ENCODE assay signal across 17 cellular contexts in genomic region chr5:44565872-44566271, GRCh38.
DNase-seq lines count a peak whose midpoint lies in the region; ATAC-seq and TF ChIP-seq lines count a peak whose summit lies in the region.
"Had no signal": no experiment of that assay in that cellular context is flagged by ENCODE, and none has a peak within 500 bp of the region (broad histone marks: within the 10 kb centered on the region; RNA-seq: fewer than 3 reads in every experiment).

No MANE protein-coding gene starts in this region.

- ATAC-seq in RWPE2 (ENCODE audit: low read depth) (peak; percentile 88), gastroesophageal sphincter (no peak)
- ATAC-seq: HCT116 had no signal

- H4K20me1 ChIP-seq in GM23248 (ENCODE audit: insufficient read depth): no peaks in the 10 kb centered on the region

- H3K4me3 Mint-ChIP-seq in CD4-positive, alpha-beta memory T cell: no peak overlapping the region
- H3K4me3 Mint-ChIP-seq in activated CD4-positive, alpha-beta T cell treated with anti-CD3 and anti-CD28 coated beads, Interleukin-2, amount 10 ng/mL, durations not matched to agents 24 days and 14 days: no peak overlapping the region
- H3K4me3 Mint-ChIP-seq: IgD-negative memory B cell had no signal

- CTCF ChIA-PET in CD4-positive, alpha-beta memory T cell (lab: Charles Lee; ENCODE audit: partially characterized antibody): no interaction called here

- no peak overlapping the region for H4K91ac ChIP-seq in trophoblast cell (ENCODE audit: low read depth, low read length)

- no peak for TF ChIP-seq POLR2A in gastroesophageal sphincter (IDR thresholded peaks at IDR 0.05)

- H3K4me2 ChIP-seq in GM23248 (ENCODE audit: unreplicated experiment): no peak overlapping the region
- H3K4me2 ChIP-seq in trophoblast cell (ENCODE audit: low read length): peak overlapping the region; percentile 19

- no peaks in the 10 kb centered on the region; the same call in 1 of the 2 replicates for H3K9me2 ChIP-seq in GM23248 (ENCODE audit: insufficient read depth)

- TF ChIP-seq CTCF in RWPE2 (IDR thresholded peaks at IDR 0.05; ENCODE audit: poor library complexity, severe bottlenecking) (no peak), fibroblast of mammary gland (conservative IDR thresholded peaks at IDR 0.05; ENCODE audit: control insufficient read depth, insufficient read depth, low read depth, low read length) (no peak), gastroesophageal sphincter (IDR thresholded peaks at IDR 0.05) (no peak)

- H2BK120ac ChIP-seq in trophoblast cell (ENCODE audit: insufficient read depth, low read length, poor library complexity): no peak overlapping the region

- no peaks in the 10 kb centered on the region for H3K27me3 Mint-ChIP-seq in CD4-positive, alpha-beta memory T cell
- no peaks in the 10 kb centered on the region for H3K27me3 Mint-ChIP-seq in activated CD4-positive, alpha-beta T cell treated with anti-CD3 and anti-CD28 coated beads, Interleukin-2, amount 10 ng/mL, durations not matched to agents 24 days and 14 days
- H3K27me3 Mint-ChIP-seq: IgD-negative memory B cell had no signal

- no peaks in the 10 kb centered on the region for H3K9me3 ChIP-seq in GM23248 (ENCODE audit: low read depth)
- no peaks in the 10 kb centered on the region for H3K9me3 ChIP-seq in RWPE2 (ENCODE audit: severe bottlenecking)
- no peaks in the 10 kb centered on the region for H3K9me3 ChIP-seq in trophoblast cell (ENCODE audit: insufficient read depth, low read depth, low read length)
- H3K9me3 ChIP-seq in gastroesophageal sphincter: no peaks in the 10 kb centered on the region
- no peaks in the 10 kb centered on the region for H3K9me3 ChIP-seq in CD4-positive, alpha-beta memory T cell (ENCODE audit: control insufficient read depth in 1 of 2, low read length in 2 of 2)

- in situ Hi-C loops in GM23248 (cut with MboI): no loop called here

- H3K79me2 ChIP-seq in GM23248 (ENCODE audit: insufficient read depth): no peaks in the 10 kb centered on the region
- no peaks in the 10 kb centered on the region for H3K79me2 ChIP-seq in trophoblast cell (ENCODE audit: control insufficient read depth, insufficient read depth, low read length, poor library complexity)

- H3K27ac ChIP-seq in GM23248 (no peak overlapping the region), RWPE2 (ENCODE audit: poor library complexity, severe bottlenecking) (no peak overlapping the region), trophoblast cell (ENCODE audit: low read depth, low read length) (peak overlapping the region; percentile 74), gastroesophageal sphincter (no peak overlapping the region)
- no peak overlapping the region for H3K27ac ChIP-seq in CD4-positive, alpha-beta memory T cell (ENCODE audit: low read depth, low read length)

- TF ChIP-seq EP300 in gastroesophageal sphincter (IDR thresholded peaks at IDR 0.05): no peak

- H3K4me1 Mint-ChIP-seq in CD4-positive, alpha-beta memory T cell: no peaks in the 10 kb centered on the region
- H3K4me1 Mint-ChIP-seq in activated CD4-positive, alpha-beta T cell treated with anti-CD3 and anti-CD28 coated beads, Interleukin-2, amount 10 ng/mL, durations not matched to agents 24 days and 14 days: no peaks in the 10 kb centered on the region

- no peaks in the 10 kb centered on the region for H3F3A ChIP-seq in GM23248 (ENCODE audit: insufficient read depth)

- 0 to 8% methylated on average over 2 of the region's 2 CpGs for WGBS in GM23248 (ENCODE audit: low coverage in 1 of 2, low lambda C conversion rate in 2 of 2, missing lambda C conversion rate in 2 of 2), 2 experiments
- WGBS in trophoblast cell (ENCODE audit: extremely low coverage, insufficient coverage, insufficient read length): no CpG with 5 or more reads among the region's 2 CpGs
- WGBS in gastroesophageal sphincter (ENCODE audit: low coverage in 1 of 2), 2 donors: 50 to 64% methylated on average over 2 of the region's 2 CpGs

- peaks cover 4% of the 10 kb centered on the region; the same call in 1 of the 2 replicates for H3K27me3 ChIP-seq in GM23248 (replicated peaks; ENCODE audit: insufficient read depth)
- no peaks in the 10 kb centered on the region for H3K27me3 ChIP-seq in RWPE2 (ENCODE audit: insufficient read depth, poor library complexity, severe bottlenecking)
- H3K27me3 ChIP-seq in trophoblast cell (ENCODE audit: insufficient read depth, low read length): no peaks in the 10 kb centered on the region
- no peaks in the 10 kb centered on the region for H3K27me3 ChIP-seq in gastroesophageal sphincter
- H3K27me3 ChIP-seq in CD4-positive, alpha-beta memory T cell (ENCODE audit: insufficient read depth, low read length): no peaks in the 10 kb centered on the region

- H3K18ac ChIP-seq in trophoblast cell (ENCODE audit: low read length): no peak overlapping the region

- H3K9me3 Mint-ChIP-seq in CD4-positive, alpha-beta memory T cell: peaks cover 0 to 7% (median 0%) of the 10 kb centered on the region in 8 donors
- H3K9me3 Mint-ChIP-seq in activated CD4-positive, alpha-beta T cell treated with anti-CD3 and anti-CD28 coated beads, Interleukin-2, amount 10 ng/mL, durations not matched to agents 24 days and 14 days: no peaks in the 10 kb centered on the region

- no peak overlapping the region for H4K12ac ChIP-seq in trophoblast cell (ENCODE audit: low read depth, low read length)

- H2BK12ac ChIP-seq in trophoblast cell (ENCODE audit: low read length): no peak overlapping the region

- POLR2A ChIA-PET in CD4-positive, alpha-beta memory T cell (lab: Charles Lee; ENCODE audit: partially characterized antibody): no interaction called here

- H3K23ac ChIP-seq in trophoblast cell (ENCODE audit: low read length): no peak overlapping the region

- H2AFZ ChIP-seq in GM23248 (no peak overlapping the region), trophoblast cell (ENCODE audit: insufficient read depth, low read length, poor library complexity) (no peak overlapping the region)

- H3K4me1 ChIP-seq in GM23248 (ENCODE audit: insufficient read depth) (no peaks in the 10 kb centered on the region), RWPE2 (ENCODE audit: insufficient read depth, poor library complexity, severe bottlenecking) (no peaks in the 10 kb centered on the region), trophoblast cell (ENCODE audit: control insufficient read depth in 1 of 2, insufficient read depth in 2 of 2, low read length in 2 of 2) (peaks cover 0 to 3% of the 10 kb centered on the region in 2 experiments), gastroesophageal sphincter (no peaks in the 10 kb centered on the region)
- no peaks in the 10 kb centered on the region for H3K4me1 ChIP-seq in CD4-positive, alpha-beta memory T cell (ENCODE audit: insufficient read depth, low read length)

- H3K79me1 ChIP-seq in trophoblast cell (ENCODE audit: low read length): peaks cover 2% of the 10 kb centered on the region

- no peak overlapping the region for H2BK5ac ChIP-seq in trophoblast cell (ENCODE audit: low read depth, low read length, poor library complexity)

- no peak overlapping the region for H4K8ac ChIP-seq in trophoblast cell (ENCODE audit: low read depth, low read length)

- intact Hi-C loops in CD4-positive, alpha-beta memory T cell (cut with micrococcal nuclease): no loop called here
- intact Hi-C loops in activated CD4-positive, alpha-beta T cell treated with anti-CD3 and anti-CD28 coated beads, Interleukin-2, amount 10 ng/mL, durations not matched to agents 24 days and 14 days (cut with micrococcal nuclease): no loop called here
- intact Hi-C loops in posterior cingulate gyrus (cut with DNase I): no loop called here

- H3K14ac ChIP-seq in trophoblast cell (ENCODE audit: low read length): no peak overlapping the region

- DNase-seq in GM23248 (peak; percentile 26), RWPE2 (ENCODE audit: low spot score) (no peak), fibroblast of mammary gland (ENCODE audit: low read depth) (peak; percentile 82), trophoblast cell (no peak), posterior cingulate gyrus (no peak)
- no peak for DNase-seq in CD4-positive, alpha-beta memory T cell
- DNase-seq in activated CD4-positive, alpha-beta T cell treated with anti-CD3 and anti-CD28 coated beads, Interleukin-2, amount 10 ng/mL, durations not matched to agents 24 days and 14 days: no peak
- DNase-seq: ACHN; NCI-H1436 treated with DMSO at 0.1 percent for 48 hours; NCI-H2081 treated with DMSO at 0.1 percent for 48 hours; NCI-H2227 treated with DMSO at 0.1 percent for 48 hours; NCI-H526 treated with DMSO at 0.1 percent for 48 hours; NK-92 treated with Interleukin-12 subunit alpha and Interleukin-12 subunit beta, amount 100 ng/mL, for 24 hours; OCI-M1 had no signal

- no peak overlapping the region for H3K27ac Mint-ChIP-seq in CD4-positive, alpha-beta memory T cell
- no peak overlapping the region for H3K27ac Mint-ChIP-seq in activated CD4-positive, alpha-beta T cell treated with anti-CD3 and anti-CD28 coated beads, Interleukin-2, amount 10 ng/mL, durations not matched to agents 24 days and 14 days
- H3K27ac Mint-ChIP-seq: IgD-negative memory B cell had no signal

- no peak overlapping the region for H3K4me3 ChIP-seq in GM23248
- H3K4me3 ChIP-seq in RWPE2 (ENCODE audit: severe bottlenecking): no peak overlapping the region
- no peak overlapping the region for H3K4me3 ChIP-seq in fibroblast of mammary gland (ENCODE audit: control insufficient read depth, low read depth, low read length)
- H3K4me3 ChIP-seq in trophoblast cell (ENCODE audit: low read depth, low read length): no peak overlapping the region
- no peak overlapping the region for H3K4me3 ChIP-seq in gastroesophageal sphincter
- no peak overlapping the region for H3K4me3 ChIP-seq in CD4-positive, alpha-beta memory T cell (ENCODE audit: low read length in 2 of 2)

- H3K36me3 Mint-ChIP-seq in CD4-positive, alpha-beta memory T cell: no peaks in the 10 kb centered on the region
- no peaks in the 10 kb centered on the region for H3K36me3 Mint-ChIP-seq in activated CD4-positive, alpha-beta T cell treated with anti-CD3 and anti-CD28 coated beads, Interleukin-2, amount 10 ng/mL, durations not matched to agents 24 days and 14 days (ENCODE audit: low read depth)
- H3K36me3 Mint-ChIP-seq: IgD-negative memory B cell had no signal

- H3K36me3 ChIP-seq in GM23248 (ENCODE audit: low read depth) (no peaks in the 10 kb centered on the region), RWPE2 (ENCODE audit: low read depth) (no peaks in the 10 kb centered on the region), trophoblast cell (ENCODE audit: control insufficient read depth in 1 of 2, insufficient read depth in 2 of 2, low read length in 2 of 2) (no peaks in the 10 kb centered on the region), gastroesophageal sphincter (no peaks in the 10 kb centered on the region)
- H3K36me3 ChIP-seq in CD4-positive, alpha-beta memory T cell (ENCODE audit: insufficient read depth, low read length): no peaks in the 10 kb centered on the region

- no peak overlapping the region for H3K4ac ChIP-seq in trophoblast cell (ENCODE audit: low read depth, low read length)

- no peak overlapping the region for H2AK5ac ChIP-seq in trophoblast cell (ENCODE audit: low read length)

- no peak overlapping the region for H3K9ac ChIP-seq in GM23248
- no peak overlapping the region for H3K9ac ChIP-seq in trophoblast cell (ENCODE audit: low read length)

Comparison
In these comparisons a context has a peak if more than half of its experiments do, and no peak if none do; other contexts are left out.
1. DNase-seq: peak in GM23248 (single experiment) and fibroblast of mammary gland (single experiment); none in RWPE2 (single experiment), trophoblast cell (0 of 2), CD4-positive, alpha-beta memory T cell (0 of 5), activated CD4-positive, alpha-beta T cell treated with anti-CD3 and anti-CD28 coated beads, Interleukin-2, amount 10 ng/mL, durations not matched to agents 24 days and 14 days (single experiment) and posterior cingulate gyrus (0 of 10).